ENCODE assay signal across 8 cellular contexts in the genomic region with DNA sequence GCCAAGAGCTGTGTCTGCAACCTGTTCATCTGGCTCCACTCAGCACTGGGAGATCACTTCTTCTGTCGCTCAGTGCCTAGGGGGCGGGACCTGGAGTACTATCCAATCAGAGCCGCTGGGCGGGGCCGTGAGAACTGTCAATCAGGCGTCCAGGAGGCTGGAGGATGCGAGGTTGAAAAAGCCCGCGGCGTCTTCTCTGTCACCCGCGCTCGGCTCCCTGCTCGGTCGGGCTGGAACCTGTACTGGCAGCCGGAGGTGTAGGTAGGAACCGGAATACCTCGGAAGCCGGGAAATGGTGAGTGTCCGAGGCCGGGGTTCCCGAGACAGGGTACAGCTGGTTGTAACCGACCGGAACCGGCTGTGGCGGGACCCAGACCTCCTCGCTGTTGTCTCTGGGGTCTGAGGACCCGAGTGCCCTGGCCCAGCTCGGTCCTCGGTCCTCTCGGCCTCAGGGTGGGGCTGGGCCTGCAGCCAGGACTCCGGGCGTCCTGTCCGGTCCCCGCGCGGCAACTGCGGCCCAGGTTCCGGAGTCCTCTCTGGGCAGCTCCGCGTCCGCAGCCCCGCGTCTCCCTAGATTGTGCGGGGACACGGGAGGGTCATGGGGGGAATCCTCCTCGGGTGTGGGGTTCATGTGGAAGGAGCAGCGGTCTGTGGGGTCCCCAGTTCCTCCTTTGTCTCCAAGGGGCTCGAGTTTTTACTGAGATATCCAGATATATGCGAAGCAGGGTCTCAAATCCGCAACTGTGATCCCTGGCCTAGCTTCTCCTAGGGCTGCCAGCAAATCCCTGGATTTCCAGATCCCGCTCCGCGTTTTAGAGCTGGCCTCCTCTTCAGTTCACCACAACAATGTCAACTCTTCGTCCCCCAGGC. TPM values are rescaled to one million over a fixed set of nuclear protein-coding genes. Genes with fewer than 3 reads are reported as not detected.
DNase-seq lines count a peak whose midpoint lies in the region; ATAC-seq lines count a peak whose summit lies in the region.

No MANE protein-coding gene starts in this region.

- ATAC-seq in GM19035 (IDR thresholded peaks at IDR 0.05; ENCODE audit: unreplicated experiment): peak; percentile 98
- ATAC-seq in HG03354 (IDR thresholded peaks at IDR 0.05; ENCODE audit: poor library complexity, severe bottlenecking, unreplicated experiment): peak; percentile 99
- ATAC-seq in left lobe of liver: peak; percentile 97

- DNase-seq in AG08395 (ENCODE audit: low spot score) (peak; percentile 98), NCI-H446 (lab: John Stamatoyannopoulos, UW) (peak; percentile 94 to 98), dedifferentiated amniotic fluid mesenchymal stem cell (ENCODE audit: extremely low spot score) (peak; percentile 95), left lobe of liver (ENCODE audit: low spot score) (peak; percentile 99)
- peak; percentile 98 for DNase-seq in activated CD4-positive, alpha-beta T cell treated with anti-CD3 and anti-CD28 coated beads for 48 hours
- peak; percentile 96 for DNase-seq in stimulated activated CD4-positive, alpha-beta T cell treated with anti-CD3 and anti-CD28 coated beads, Interleukin-1b, Interleukin-23, amount 100 ng/mL, for 48 hours

RNA-seq across cellular contexts. Expression of gene ZNF627, which starts 42.6 kb away (rescaled TPM):
- 5.3 TPM for total RNA-seq in left lobe of liver

Comparison
In these comparisons a context has a peak if more than half of its experiments do, and no peak if none do; other contexts are left out.
1. Peak in every context shown above with its lines: DNase-seq and ATAC-seq.